Comparison of ENCODE assay signal across 13 cellular contexts in the genomic region with DNA sequence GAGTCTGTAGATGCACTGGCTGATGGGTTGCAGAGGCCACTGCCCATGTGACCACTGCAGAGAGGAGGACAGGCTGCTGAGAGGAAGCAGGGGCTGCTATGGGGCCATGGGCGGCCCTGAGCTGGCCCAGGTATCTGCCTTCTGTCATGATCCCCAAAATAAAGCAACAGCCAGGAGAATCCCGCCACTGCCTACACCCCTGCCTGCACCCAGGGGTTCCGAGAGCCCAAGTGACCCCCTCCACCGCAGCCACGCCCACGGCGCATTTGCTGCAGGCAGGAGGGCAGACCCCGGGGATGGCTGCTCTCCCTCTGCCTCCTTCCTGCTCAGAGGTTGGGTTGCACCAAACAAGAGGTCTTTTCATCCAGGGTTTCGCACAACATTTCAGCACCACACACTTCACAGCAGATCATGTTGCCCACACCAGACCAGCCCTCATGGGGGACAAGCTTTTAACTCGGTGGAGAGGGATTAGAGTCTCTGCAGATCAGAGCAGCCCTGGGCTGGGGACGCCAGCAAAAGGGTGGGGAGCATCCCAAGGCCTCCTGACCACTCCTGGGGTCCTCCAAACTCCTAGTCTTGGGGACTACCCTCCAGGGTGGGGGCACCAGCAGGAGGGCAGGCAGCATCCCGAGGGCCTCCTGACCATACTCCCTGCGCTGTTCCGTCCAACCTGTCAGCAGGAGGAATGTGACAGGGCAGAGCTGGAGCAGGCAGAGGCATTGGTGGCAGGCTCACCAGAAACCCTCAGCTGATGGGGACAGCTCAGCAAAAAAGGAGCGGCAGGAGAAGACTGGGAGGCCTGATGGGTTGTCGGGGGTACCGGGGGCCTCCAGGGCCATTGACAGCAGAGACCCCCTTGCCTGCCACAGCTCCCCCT. TPM values are rescaled to one million over a fixed set of nuclear protein-coding genes. Genes with fewer than 3 reads are reported as not detected.
DNase-seq lines count a peak whose midpoint lies in the region; ATAC-seq and TF ChIP-seq lines count a peak whose summit lies in the region.
"Had no signal": no experiment of that assay in that cellular context is flagged by ENCODE, and none has a peak within 500 bp of the region (broad histone marks: within the 10 kb centered on the region; RNA-seq: fewer than 3 reads in every experiment).

No MANE protein-coding gene starts in this region.

- no peaks in the 10 kb centered on the region for H3K36me3 ChIP-seq in cardiac muscle cell
- no peaks in the 10 kb centered on the region for H3K36me3 ChIP-seq in right atrium auricular region
- H3K36me3 ChIP-seq in neural progenitor cell, result no peaks in the 10 kb centered on the region
- H3K36me3 ChIP-seq: tibial nerve had no signal

- H3K4me3 Mint-ChIP-seq in endothelial cell (ENCODE audit: unreplicated experiment), result peak overlapping the region; percentile 56
- H3K4me3 Mint-ChIP-seq in neural progenitor cell, result no peak overlapping the region
- no peak overlapping the region for H3K4me3 Mint-ChIP-seq in T-cell
- H3K4me3 Mint-ChIP-seq: stimulated activated memory B cell treated with anti-CD40 and anti-IgM and Interleukin-4, amounts not matched to agents 10 μg/mL and 1 μg/mL and 100 μg/mL, for 72 hours had no signal

- TF ChIP-seq CTCF in cardiac muscle cell (IDR thresholded peaks at IDR 0.05; ENCODE audit: low read depth, low read length) (no peak), right atrium auricular region (IDR thresholded peaks at IDR 0.05) (no peak), endothelial cell (IDR thresholded peaks at IDR 0.05; ENCODE audit: unreplicated experiment) (no peak), neural progenitor cell (IDR thresholded peaks at IDR 0.05) (no peak)

- no peak for ATAC-seq in T-cell (replicated peaks in 1 of 4)
- ATAC-seq: stimulated activated memory B cell treated with anti-CD40 and anti-IgM and Interleukin-4, amounts not matched to agents 10 μg/mL and 1 μg/mL and 100 μg/mL, for 72 hours had no signal

- peaks cover 100% of the 10 kb centered on the region for H4K20me1 ChIP-seq in neural progenitor cell (ENCODE audit: low read depth)

- no peak overlapping the region for H3K9ac ChIP-seq in neural progenitor cell
- H3K9ac ChIP-seq: parathyroid adenoma had no signal

- H3K27ac Mint-ChIP-seq in endothelial cell (ENCODE audit: unreplicated experiment) (peak overlapping the region; percentile 70), neural progenitor cell (peak overlapping the region; percentile 31), T-cell (no peak overlapping the region)
- H3K27ac Mint-ChIP-seq: stimulated activated memory B cell treated with anti-CD40 and anti-IgM and Interleukin-4, amounts not matched to agents 10 μg/mL and 1 μg/mL and 100 μg/mL, for 72 hours had no signal

- H3K27ac ChIP-seq in cardiac muscle cell (peak overlapping the region; percentile 53), right atrium auricular region (no peak overlapping the region), neural progenitor cell (no peak overlapping the region)
- H3K27ac ChIP-seq: parathyroid adenoma, tibial nerve had no signal

- CTCF ChIA-PET in T-cell (lab: Charles Lee), result no interaction called here

- H3K4me3 ChIP-seq in cardiac muscle cell, result no peak overlapping the region
- no peak overlapping the region for H3K4me3 ChIP-seq in right atrium auricular region
- no peak overlapping the region for H3K4me3 ChIP-seq in neural progenitor cell
- H3K4me3 ChIP-seq: tibial nerve had no signal

- POLR2A ChIA-PET in T-cell (lab: Charles Lee), result no interaction called here

- DNase-seq in cardiac muscle cell (ENCODE audit: low read depth in 1 of 2, low spot score in 1 of 2), result peak in 1 of 2 donors; percentile 58
- DNase-seq in right atrium auricular region (ENCODE audit: low spot score), result no peak
- no peak for DNase-seq in endothelial cell (ENCODE audit: low spot score)
- DNase-seq in neural progenitor cell (ENCODE audit: low spot score), result no peak
- DNase-seq in T-cell, result no peak
- DNase-seq in stimulated activated CD4-positive, alpha-beta T cell treated with anti-CD3 and anti-CD28 coated beads, Interleukin-12 subunit alpha, Interleukin-12 subunit beta, amount 100 ng/mL, for 4 hours, result no peak
- DNase-seq in HPDE6-E6E7 (ENCODE audit: extremely low spot score), result no peak
- DNase-seq in NCI-H345 treated with DMSO at 0.1 percent for 48 hours (lab: John Stamatoyannopoulos, UW; ENCODE audit: unreplicated experiment), result no peak
- DNase-seq: activated effector memory CD4-positive, alpha-beta T cell treated with anti-CD3 and anti-CD28 coated beads, Interleukin-2, amount 50 U/mL, for 16 hours; T-helper 9 cell had no signal

- H3K27me3 ChIP-seq in cardiac muscle cell (no peaks in the 10 kb centered on the region), right atrium auricular region (no peaks in the 10 kb centered on the region), neural progenitor cell (no peaks in the 10 kb centered on the region)
- H3K27me3 ChIP-seq: tibial nerve had no signal

- H2AFZ ChIP-seq in neural progenitor cell (replicated peaks), result no peak overlapping the region
- H2AFZ ChIP-seq: parathyroid adenoma had no signal

- H3K9me3 Mint-ChIP-seq in endothelial cell (ENCODE audit: unreplicated experiment) (no peaks in the 10 kb centered on the region), neural progenitor cell (no peaks in the 10 kb centered on the region), T-cell (no peaks in the 10 kb centered on the region)
- H3K9me3 Mint-ChIP-seq: stimulated activated memory B cell treated with anti-CD40 and anti-IgM and Interleukin-4, amounts not matched to agents 10 μg/mL and 1 μg/mL and 100 μg/mL, for 72 hours had no signal

- H3K4me2 ChIP-seq in neural progenitor cell, result no peak overlapping the region

- H3F3A ChIP-seq in neural progenitor cell (ENCODE audit: low read depth), result peaks cover 22% of the 10 kb centered on the region

- H3K9me3 ChIP-seq in cardiac muscle cell (ENCODE audit: low read depth), result no peaks in the 10 kb centered on the region
- H3K9me3 ChIP-seq in right atrium auricular region, result no peaks in the 10 kb centered on the region
- H3K9me3 ChIP-seq in neural progenitor cell (ENCODE audit: low read depth), result no peaks in the 10 kb centered on the region
- H3K9me3 ChIP-seq: tibial nerve had no signal

- peaks cover 100% of the 10 kb centered on the region for H3K79me2 ChIP-seq in neural progenitor cell (ENCODE audit: low read depth)

- H3K36me3 Mint-ChIP-seq in endothelial cell (ENCODE audit: low read depth, unreplicated experiment) (peaks cover 11% of the 10 kb centered on the region), neural progenitor cell (no peaks in the 10 kb centered on the region), T-cell (no peaks in the 10 kb centered on the region)
- H3K36me3 Mint-ChIP-seq: stimulated activated memory B cell treated with anti-CD40 and anti-IgM and Interleukin-4, amounts not matched to agents 10 μg/mL and 1 μg/mL and 100 μg/mL, for 72 hours had no signal

- H3K27me3 Mint-ChIP-seq in endothelial cell (ENCODE audit: unreplicated experiment) (peaks cover 6% of the 10 kb centered on the region), neural progenitor cell (ENCODE audit: insufficient read depth, low read depth) (peaks cover 5% of the 10 kb centered on the region), T-cell (no peaks in the 10 kb centered on the region)

- H3K4me1 Mint-ChIP-seq in endothelial cell (ENCODE audit: unreplicated experiment), result peaks cover 47% of the 10 kb centered on the region
- peaks cover 49% of the 10 kb centered on the region for H3K4me1 Mint-ChIP-seq in neural progenitor cell
- peaks cover 22 to 39% (median 25%) of the 10 kb centered on the region in 3 donors for H3K4me1 Mint-ChIP-seq in T-cell

- H3K4me1 ChIP-seq in cardiac muscle cell (ENCODE audit: low read depth) (peaks cover 34% of the 10 kb centered on the region), right atrium auricular region (peaks cover 0 to 83% of the 10 kb centered on the region in 2 donors), neural progenitor cell (peaks cover 30% of the 10 kb centered on the region)

RNA-seq across cellular contexts. Expression of a gene that starts 14.1 kb away (rescaled TPM):
- total RNA-seq in cardiac muscle cell (45.7 and 46.5 TPM in 2 replicates), right atrium auricular region (10 to 100 TPM; 17.1 to 17.7 TPM), endothelial cell (ENCODE audit: unreplicated experiment) (42.1 TPM), neural progenitor cell (ENCODE audit: low replicate concordance) (19.0 and 41.3 TPM in 2 replicates), T-cell (10 to 100 TPM in 1 of 5 donors, 1 to 10 TPM in 4; 6.6 to 12.0 (median 9.1) TPM)
- 38.2 and 39.6 TPM in 2 replicates for polyA plus RNA-seq in cardiac muscle cell

RNA-seq across cellular contexts. Expression of a gene that starts 55.0 kb away (rescaled TPM):
- total RNA-seq in cardiac muscle cell (0.14 and 0.83 TPM in 2 replicates), right atrium auricular region (1 to 10 TPM; 1.8 to 2.4 TPM), endothelial cell (ENCODE audit: unreplicated experiment) (15.1 TPM), neural progenitor cell (ENCODE audit: low replicate concordance) (0.32 and 1.2 TPM in 2 replicates), T-cell (under 1 TPM; 0.05 to 0.35 (median 0.23) TPM)
- polyA plus RNA-seq in cardiac muscle cell, result 1.1 and 1.2 TPM in 2 replicates

Comparison
In these comparisons a context has a peak if more than half of its experiments do, and no peak if none do; other contexts are left out.
1. H3K27ac Mint-ChIP-seq: peak in endothelial cell (single experiment) and neural progenitor cell (single experiment); none in T-cell (0 of 2).